8 cellular contexts compared by ENCODE assay signal in the genomic region with DNA sequence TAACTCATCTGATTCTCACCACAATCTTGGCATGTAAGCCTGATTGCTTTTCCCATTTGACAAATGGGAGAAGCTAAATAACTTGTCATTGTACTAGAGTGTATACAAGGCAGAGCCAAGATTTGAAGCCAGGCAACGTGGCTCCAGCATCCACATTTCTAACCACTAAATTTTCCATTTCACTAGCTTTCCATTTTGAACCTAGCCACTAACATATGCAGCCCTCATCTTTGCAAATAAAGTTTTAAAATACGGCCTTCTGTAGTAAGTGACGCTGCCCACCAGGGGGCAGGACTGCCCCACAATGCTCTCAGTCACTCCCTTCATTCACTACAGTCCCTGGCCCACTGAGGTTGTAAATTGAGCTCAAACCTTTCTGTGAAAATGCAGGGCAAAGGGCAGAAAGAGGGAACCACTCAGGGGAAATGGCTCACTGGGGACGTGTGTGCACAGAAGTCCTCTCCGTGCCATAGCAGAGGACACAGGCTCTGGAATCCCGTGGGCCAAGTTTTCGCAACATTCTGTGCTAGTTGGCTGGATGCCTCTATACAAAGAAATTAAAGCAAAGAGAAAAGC.
DNase-seq lines count a peak whose midpoint lies in the region; ATAC-seq and TF ChIP-seq lines count a peak whose summit lies in the region.

No MANE protein-coding gene starts in this region.

- no peaks in the 10 kb centered on the region for H3K9me3 Mint-ChIP-seq in activated T-cell treated with anti-CD3 and anti-CD28 coated beads, Interleukin-2, amount 50 U/mL, for 72 hours

- peaks cover 5% of the 10 kb centered on the region for H3K4me1 ChIP-seq in ovary (ENCODE audit: insufficient read depth)

- no peak for TF ChIP-seq EP300 in ovary (IDR thresholded peaks at IDR 0.05)

- intact Hi-C loops in head of caudate nucleus (cut with DNase I) (loop anchor here (10.0 kb wide), 1 partner anchor 549 kb away; no protein-coding TSS in a partner anchor), ovary (cut with DNase I) (loop anchor here (5.0 to 10.0 kb wide), 5 partner anchors 61 to 551 kb away; no protein-coding TSS in a partner anchor)

- TF ChIP-seq CTCF in C4-2B (conservative IDR thresholded peaks at IDR 0.05) (peak; percentile 93), ovary (IDR thresholded peaks at IDR 0.05) (peak; percentile 92 to 95 (median 93))

- H3K4me3 Mint-ChIP-seq in activated T-cell treated with anti-CD3 and anti-CD28 coated beads, Interleukin-2, amount 50 U/mL, for 72 hours, result no peak overlapping the region

- ATAC-seq in GM18519 (IDR thresholded peaks at IDR 0.05; ENCODE audit: low FRiP score, unreplicated experiment) (peak; percentile 84), HG03103 (IDR thresholded peaks at IDR 0.05; ENCODE audit: low read depth, unreplicated experiment) (peak; percentile 83)
- peak; percentile 58 to 60 for ATAC-seq in activated T-cell treated with anti-CD3 and anti-CD28 coated beads, Interleukin-2, amount 50 U/mL, for 72 hours (replicated peaks in 1 of 2)

- H3K27me3 ChIP-seq in ovary, result no peaks in the 10 kb centered on the region

- no peaks in the 10 kb centered on the region for H3K36me3 Mint-ChIP-seq in activated T-cell treated with anti-CD3 and anti-CD28 coated beads, Interleukin-2, amount 50 U/mL, for 72 hours (ENCODE audit: insufficient read depth in 2 of 2)

- 15 to 20% (median 16%) methylated on average over 7 of the region's 7 CpGs for WGBS in ovary, 3 donors

- no peak overlapping the region for H3K27ac Mint-ChIP-seq in activated T-cell treated with anti-CD3 and anti-CD28 coated beads, Interleukin-2, amount 50 U/mL, for 72 hours

- no peak overlapping the region for H3K4me3 ChIP-seq in ovary

- H3K27me3 Mint-ChIP-seq in activated T-cell treated with anti-CD3 and anti-CD28 coated beads, Interleukin-2, amount 50 U/mL, for 72 hours (ENCODE audit: low read depth), result no peaks in the 10 kb centered on the region

- TF ChIP-seq POLR2A in ovary (IDR thresholded peaks at IDR 0.05), result peak; percentile 15

- no peaks in the 10 kb centered on the region for H3K4me1 Mint-ChIP-seq in activated T-cell treated with anti-CD3 and anti-CD28 coated beads, Interleukin-2, amount 50 U/mL, for 72 hours (ENCODE audit: low read depth)

- H3K27ac ChIP-seq in C4-2B (no peak overlapping the region), ovary (no peak overlapping the region)

- no peaks in the 10 kb centered on the region for H3K36me3 ChIP-seq in ovary

- DNase-seq in NCI-H526 (lab: John Stamatoyannopoulos, UW) (peak; percentile 47 to 63), head of caudate nucleus (peak in 41 of 42 donors; percentile 37 to 85 (median 63)), ovary (peak; percentile 63 to 82 (median 71)), NK-92 (lab: John Stamatoyannopoulos, UW; ENCODE audit: unreplicated experiment) (no peak)
- peak; percentile 35 to 60 for DNase-seq in activated T-cell treated with anti-CD3 and anti-CD28 coated beads, Interleukin-2, amount 50 U/mL, for 72 hours

- H3K9me3 ChIP-seq in ovary, result no peaks in the 10 kb centered on the region
